12 cellular contexts compared by ENCODE assay signal in genomic region chr3:56291244-56291680, GRCh38.
DNase-seq lines count a peak whose midpoint lies in the region; ATAC-seq and TF ChIP-seq lines count a peak whose summit lies in the region.
"Had no signal": no experiment of that assay in that cellular context is flagged by ENCODE, and none has a peak within 500 bp of the region (broad histone marks: within the 10 kb centered on the region; RNA-seq: fewer than 3 reads in every experiment).

No MANE protein-coding gene starts in this region.

- no peaks in the 10 kb centered on the region for H3K4me1 ChIP-seq in left lung
- H3K4me1 ChIP-seq: spleen had no signal

- ATAC-seq in GM18511 (IDR thresholded peaks at IDR 0.05; ENCODE audit: unreplicated experiment) (peak; percentile 54), left lung (peak; percentile 61), GM18858 (IDR thresholded peaks at IDR 0.05; ENCODE audit: unreplicated experiment) (no peak), HG02571 (IDR thresholded peaks at IDR 0.05; ENCODE audit: unreplicated experiment) (no peak)
- ATAC-seq: HCT116 had no signal

- intact Hi-C loops in left lung (cut with DNase I): no loop called here

- H3K9me3 ChIP-seq in left lung: no peaks in the 10 kb centered on the region
- H3K9me3 ChIP-seq: spleen had no signal

- POLR2A ChIA-PET in activated CD4-positive, alpha-beta memory T cell treated with anti-CD3 and anti-CD28 coated beads, Interleukin-2, amount 10 ng/mL, durations not matched to agents 7 days and 5 days (lab: Charles Lee): no interaction called here

- no peaks in the 10 kb centered on the region for H3K9me3 Mint-ChIP-seq in activated CD4-positive, alpha-beta memory T cell treated with anti-CD3 and anti-CD28 coated beads, Interleukin-2, amount 10 ng/mL, durations not matched to agents 7 days and 5 days

- peaks cover 3% of the 10 kb centered on the region for H3K36me3 Mint-ChIP-seq in activated CD4-positive, alpha-beta memory T cell treated with anti-CD3 and anti-CD28 coated beads, Interleukin-2, amount 10 ng/mL, durations not matched to agents 7 days and 5 days (ENCODE audit: low read depth)
- H3K36me3 Mint-ChIP-seq: naive B cell had no signal

- no peak overlapping the region for H3K4me3 ChIP-seq in left lung
- H3K4me3 ChIP-seq: spleen had no signal

- peaks cover 43% of the 10 kb centered on the region for H3K4me1 Mint-ChIP-seq in activated CD4-positive, alpha-beta memory T cell treated with anti-CD3 and anti-CD28 coated beads, Interleukin-2, amount 10 ng/mL, durations not matched to agents 7 days and 5 days
- H3K4me1 Mint-ChIP-seq: naive B cell had no signal

- H3K36me3 ChIP-seq in left lung: no peaks in the 10 kb centered on the region
- H3K36me3 ChIP-seq: spleen had no signal

- CTCF ChIA-PET in activated CD4-positive, alpha-beta memory T cell treated with anti-CD3 and anti-CD28 coated beads, Interleukin-2, amount 10 ng/mL, durations not matched to agents 7 days and 5 days (lab: Charles Lee): interaction anchor here (2.1 kb wide), 1 partner anchor 12 kb away, joined by 11 read pairs; no protein-coding TSS in a partner anchor

- H3K27ac ChIP-seq in left lung: no peak overlapping the region
- H3K27ac ChIP-seq: spleen had no signal

- DNase-seq in H4 (ENCODE audit: low spot score) (peak; percentile 45), left lung (no peak), GF-D8 (lab: John Stamatoyannopoulos, UW) (no peak)
- peak; percentile 26 for DNase-seq in activated CD4-positive, alpha-beta memory T cell treated with anti-CD3 and anti-CD28 coated beads, Interleukin-2, amount 10 ng/mL, durations not matched to agents 7 days and 5 days
- DNase-seq: effector CD4-positive, alpha-beta T cell; naive B cell; NCI-H187; spleen had no signal

- H3K27me3 ChIP-seq in left lung: no peaks in the 10 kb centered on the region

- no peak for TF ChIP-seq CTCF in left lung (IDR thresholded peaks at IDR 0.05)

- H3K27ac Mint-ChIP-seq in activated CD4-positive, alpha-beta memory T cell treated with anti-CD3 and anti-CD28 coated beads, Interleukin-2, amount 10 ng/mL, durations not matched to agents 7 days and 5 days: peak overlapping the region; percentile 69
- H3K27ac Mint-ChIP-seq: naive B cell had no signal

- peaks cover 5% of the 10 kb centered on the region for H3K27me3 Mint-ChIP-seq in activated CD4-positive, alpha-beta memory T cell treated with anti-CD3 and anti-CD28 coated beads, Interleukin-2, amount 10 ng/mL, durations not matched to agents 7 days and 5 days

- H3K4me3 Mint-ChIP-seq in activated CD4-positive, alpha-beta memory T cell treated with anti-CD3 and anti-CD28 coated beads, Interleukin-2, amount 10 ng/mL, durations not matched to agents 7 days and 5 days: peak overlapping the region; percentile 23
- H3K4me3 Mint-ChIP-seq: naive B cell had no signal

Comparison
In these comparisons a context has a peak if more than half of its experiments do, and no peak if none do; other contexts are left out.
1. ATAC-seq: peak in GM18511 (single experiment) and left lung (single experiment); none in GM18858 (single experiment) and HG02571 (single experiment).
2. DNase-seq: peak in H4 (single experiment) and activated CD4-positive, alpha-beta memory T cell treated with anti-CD3 and anti-CD28 coated beads, Interleukin-2, amount 10 ng/mL, durations not matched to agents 7 days and 5 days (single experiment); none in left lung (0 of 2) and GF-D8 (single experiment).